In the genomic region with DNA sequence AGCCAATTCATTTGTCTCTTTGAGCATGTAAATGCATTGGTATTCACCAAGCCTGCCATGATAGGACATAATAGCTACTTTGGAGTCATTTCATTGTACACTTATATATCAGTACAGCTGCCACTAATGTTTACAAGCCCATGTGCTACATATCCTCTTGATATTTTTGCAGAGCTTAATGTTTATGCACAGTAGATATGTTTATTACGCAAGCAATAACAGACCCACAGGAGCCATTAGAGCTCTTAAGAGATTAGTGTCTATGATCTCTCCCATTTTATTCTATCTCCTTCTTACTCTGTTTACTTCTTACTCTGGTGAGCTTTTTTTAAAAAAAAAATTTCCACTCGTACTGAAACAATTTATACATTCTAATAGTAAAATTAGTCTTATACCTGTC, we compare ENCODE assay signal across 21 cellular contexts.
DNase-seq lines count a peak whose midpoint lies in the region; ATAC-seq and TF ChIP-seq lines count a peak whose summit lies in the region.
"Had no signal": no experiment of that assay in that cellular context is flagged by ENCODE, and none has a peak within 500 bp of the region (broad histone marks: within the 10 kb centered on the region; RNA-seq: fewer than 3 reads in every experiment).

No MANE protein-coding gene starts in this region.

- POLR2A ChIA-PET in A673 (lab: Charles Lee; ENCODE audit: low non-redundant PET) = no interaction called here

- H3K27me3 ChIP-seq in A673 (replicated peaks; ENCODE audit: insufficient read depth, low read depth, low read length, poor library complexity) = no peaks in the 10 kb centered on the region
- no peaks in the 10 kb centered on the region for H3K27me3 ChIP-seq in gastrocnemius medialis

- H3K27me3 Mint-ChIP-seq in nephron (ENCODE audit: low read depth) = no peaks in the 10 kb centered on the region
- H3K27me3 Mint-ChIP-seq: CD4-positive, alpha-beta T cell had no signal

- no TSS peak for BruUV-seq in A673 (replicated peaks; lab: Mats Ljungman, UMichigan)

- no peak overlapping the region for H3K4me3 Mint-ChIP-seq in nephron
- H3K4me3 Mint-ChIP-seq: CD4-positive, alpha-beta T cell; GM23338 had no signal

- no peaks in the 10 kb centered on the region for H3K36me3 ChIP-seq in A673 (ENCODE audit: insufficient read depth, low read length, poor library complexity, severe bottlenecking)
- H3K36me3 ChIP-seq in gastrocnemius medialis = no peaks in the 10 kb centered on the region

- H3K4me1 ChIP-seq in A673 (ENCODE audit: insufficient read depth, low read length, poor library complexity, severe bottlenecking) (peaks cover 57% of the 10 kb centered on the region), gastrocnemius medialis (no peaks in the 10 kb centered on the region)
- H3K4me1 ChIP-seq: Caco-2 had no signal

- no peaks in the 10 kb centered on the region for H3K9me3 Mint-ChIP-seq in nephron
- H3K9me3 Mint-ChIP-seq: CD4-positive, alpha-beta T cell; GM23338 had no signal

- no peak for TF ChIP-seq POLR2A in NB4 (IDR thresholded peaks at IDR 0.05; ENCODE audit: extremely low read depth, insufficient read length)
- no peak for TF ChIP-seq POLR2A in gastrocnemius medialis (IDR thresholded peaks at IDR 0.05)

- no peak for TF ChIP-seq CTCF in A673 (conservative IDR thresholded peaks at IDR 0.05; ENCODE audit: low read depth, low read length)
- TF ChIP-seq CTCF in NB4 (IDR thresholded peaks at IDR 0.05; ENCODE audit: low read depth, low read length) = no peak
- TF ChIP-seq CTCF in choroid plexus epithelial cell (conservative IDR thresholded peaks at IDR 0.05; ENCODE audit: low read depth, low read length) = no peak
- no peak for TF ChIP-seq CTCF in nephron (IDR thresholded peaks at IDR 0.05; ENCODE audit: unreplicated experiment in 3 of 3)
- TF ChIP-seq CTCF in gastrocnemius medialis (IDR thresholded peaks at IDR 0.05 in 4 of 5, conservative IDR thresholded peaks at IDR 0.05 in 1 of 5) = no peak

- H3K4me3 ChIP-seq in A673 (ENCODE audit: low read depth, low read length, poor library complexity, severe bottlenecking) = no peak overlapping the region
- no peak overlapping the region for H3K4me3 ChIP-seq in NB4 (ENCODE audit: low read depth, low read length)
- H3K4me3 ChIP-seq in choroid plexus epithelial cell (ENCODE audit: low read depth, low read length) = no peak overlapping the region
- no peak overlapping the region for H3K4me3 ChIP-seq in gastrocnemius medialis
- H3K4me3 ChIP-seq: GM12878, GM23338 had no signal

- H3K4me1 Mint-ChIP-seq in nephron = peaks cover 24% of the 10 kb centered on the region
- H3K4me1 Mint-ChIP-seq: GM23338 had no signal

- CTCF ChIA-PET in A673 (lab: Charles Lee) = no interaction called here

- H3K27ac ChIP-seq in A673 (ENCODE audit: low read depth, low read length, poor library complexity, severe bottlenecking) (peak overlapping the region; percentile 83), gastrocnemius medialis (no peak overlapping the region)
- H3K27ac ChIP-seq: KMS-11 had no signal

- no peaks in the 10 kb centered on the region for H3K36me3 Mint-ChIP-seq in nephron (ENCODE audit: low read depth)

- DNase-seq in A673 (ENCODE audit: low spot score) (peak; percentile 60), NB4 (ENCODE audit: low read depth) (peak; percentile 10), choroid plexus epithelial cell (ENCODE audit: low read depth) (peak; percentile 25), gastrocnemius medialis (no peak), SK-N-DZ (ENCODE audit: low spot score) (no peak)
- DNase-seq: Caco-2; CD4-positive, alpha-beta T cell; GF-D8; NCI-H1092; NCI-H1436 treated with DMSO at 0.1 percent for 48 hours; NCI-H2029; NCI-H510A; NCI-H774; Right ventricle myocardium superior; SK-N-SH had no signal

- no peaks in the 10 kb centered on the region for H3K9me3 ChIP-seq in A673 (ENCODE audit: low read depth, low read length, poor library complexity, severe bottlenecking)
- H3K9me3 ChIP-seq in gastrocnemius medialis = no peaks in the 10 kb centered on the region
- H3K9me3 ChIP-seq: Caco-2, SK-N-SH had no signal

- in situ Hi-C loops in gastrocnemius medialis (cut with MboI; ENCODE audit: low sequenced_read_pairs in 4 of 4) = no loop called here

- peak overlapping the region in 2 of 3 experiments; percentile 82 to 87 for H3K27ac Mint-ChIP-seq in nephron
- H3K27ac Mint-ChIP-seq: CD4-positive, alpha-beta T cell; GM23338 had no signal

- intact Hi-C loops in A673 (cut with micrococcal nuclease; ENCODE audit: unreplicated experiment) (loop anchor here (10.0 kb wide), 1 partner anchor 663 kb away; no protein-coding TSS in a partner anchor), gastrocnemius medialis (cut with DNase I; ENCODE audit: low total_unique reads) (no loop called here)

- ATAC-seq in gastrocnemius medialis = no peak
- no peak for ATAC-seq in HG02759 (IDR thresholded peaks at IDR 0.05; ENCODE audit: unreplicated experiment)
- ATAC-seq: GM12878, GM23338, HepG2 had no signal

Comparison
In these comparisons a context has a peak if more than half of its experiments do, and no peak if none do; other contexts are left out.
1. DNase-seq: peak in A673 (single experiment), NB4 (single experiment) and choroid plexus epithelial cell (single experiment); none in gastrocnemius medialis (0 of 2) and SK-N-DZ (single experiment).